In genomic region chr9:136528716-136529341, GRCh38 we compare ENCODE assay signal across 21 cellular contexts. TPM values are rescaled to one million over a fixed set of nuclear protein-coding genes. Genes with fewer than 3 reads are reported as not detected.
DNase-seq lines count a peak whose midpoint lies in the region; ATAC-seq, FAIRE-seq and TF ChIP-seq lines count a peak whose summit lies in the region.
"Had no signal": no experiment of that assay in that cellular context is flagged by ENCODE, and none has a peak within 500 bp of the region (broad histone marks: within the 10 kb centered on the region; RNA-seq: fewer than 3 reads in every experiment).

No MANE protein-coding gene starts in this region.

- TF ChIP-seq POLR2A in endothelial cell of umbilical vein (IDR thresholded peaks at IDR 0.05; ENCODE audit: low read depth, low read length) (no peak), gastrocnemius medialis (IDR thresholded peaks at IDR 0.05) (no peak), testis (IDR thresholded peaks at IDR 0.05) (no peak)

- dilution Hi-C loops in endothelial cell of umbilical vein (cut with MboI; ENCODE audit: extremely low pct_ligation_motif_present, low sequenced_read_pairs): no loop called here

- POLR2A ChIA-PET in endothelial cell of umbilical vein (lab: Charles Lee): interaction anchor here (1.2 to 2.0 kb wide), 2 partner anchors 11 to 95 kb away, joined by 3 to 15 read pairs; no protein-coding TSS in a partner anchor

- no peak overlapping the region for H3K9ac ChIP-seq in endothelial cell of umbilical vein (replicated peaks; ENCODE audit: extremely low read depth, insufficient read depth, low read length)
- H3K9ac ChIP-seq: parathyroid adenoma had no signal

- FAIRE-seq in endothelial cell of umbilical vein (lab: Jason Lieb, UNC): no peak
- FAIRE-seq: keratinocyte had no signal

- no peak for ATAC-seq in gastrocnemius medialis
- ATAC-seq in GM21528 (IDR thresholded peaks at IDR 0.05; ENCODE audit: low FRiP score, unreplicated experiment): no peak
- ATAC-seq: mucosa of descending colon had no signal

- H2AFZ ChIP-seq in endothelial cell of umbilical vein (ENCODE audit: low read depth, low read length): no peak overlapping the region
- H2AFZ ChIP-seq: parathyroid adenoma had no signal

- WGBS in testis, 2 donors: 93 to 94% methylated on average over 3 to 12 of the region's 12 CpGs

- peak overlapping the region; percentile 41; the same call in 1 of the 2 replicates for H3K27ac ChIP-seq in C4-2B
- 0 out of 2 replicates have a peak overlapping the region, but pooled peaks have one; percentile 9 for H3K27ac ChIP-seq in HL-60 (replicated peaks)
- peak overlapping the region; percentile 89 for H3K27ac ChIP-seq in endothelial cell of umbilical vein (ENCODE audit: insufficient read depth, low read depth, low read length)
- peak overlapping the region in 3 of 4 donors; percentile 37 to 52 (median 46) for H3K27ac ChIP-seq in gastrocnemius medialis
- H3K27ac ChIP-seq in testis: no peak overlapping the region
- H3K27ac ChIP-seq: epithelial cell of prostate, parathyroid adenoma had no signal

- DNase-seq in HL-60 (ENCODE audit: low read depth in 1 of 2, low spot score in 1 of 2) (no peak), endothelial cell of umbilical vein (ENCODE audit: low read depth, low spot score) (no peak), gastrocnemius medialis (no peak), testis (no peak)
- DNase-seq in stimulated activated naive CD4-positive, alpha-beta T cell treated with Interleukin-2 at 50 U/mL for 16 hours (lab: John Stamatoyannopoulos, UW): no peak
- DNase-seq: activated CD4-positive, alpha-beta T cell treated with anti-CD3 and anti-CD28 coated beads for 48 hours; amniotic stem cell; cerebellar nuclear complex; DMS79 treated with DMSO at 0.1 percent for 48 hours; head of caudate nucleus; NCI-H1417 treated with DMSO at 0.1 percent for 48 hours; NCI-H446; stimulated activated naive CD8-positive, alpha-beta T cell treated with anti-CD3 and anti-CD28 coated beads, Interleukin-15, amount 100 ng/mL, for 72 hours; T-helper 9 cell had no signal

- intact Hi-C loops in endothelial cell of umbilical vein (cut with micrococcal nuclease): no loop called here
- intact Hi-C loops in gastrocnemius medialis (cut with DNase I; ENCODE audit: low total_unique reads): loop anchor here (5.0 to 10.0 kb wide), 2 partner anchors 42 to 106 kb away; no protein-coding TSS in a partner anchor
- intact Hi-C loops in testis (cut with DNase I; ENCODE audit: low total_unique reads): no loop called here

- H3K27me3 ChIP-seq in HL-60 (ENCODE audit: insufficient read depth, poor library complexity, severe bottlenecking) (no peaks in the 10 kb centered on the region), endothelial cell of umbilical vein (ENCODE audit: control insufficient read depth in 2 of 2, insufficient read depth in 2 of 2, low read length in 2 of 2) (no peaks in the 10 kb centered on the region), gastrocnemius medialis (no peaks in the 10 kb centered on the region), testis (no peaks in the 10 kb centered on the region)
- H3K27me3 ChIP-seq: SJCRH30 had no signal

- H3K79me2 ChIP-seq in endothelial cell of umbilical vein (ENCODE audit: control insufficient read depth, insufficient read depth, low read length): peaks cover 97% of the 10 kb centered on the region

- BruUV-seq in endothelial cell of umbilical vein (replicated peaks; lab: Mats Ljungman, UMichigan): no TSS peak

- TF ChIP-seq CTCF in C4-2B (conservative IDR thresholded peaks at IDR 0.05) (no peak), HL-60 (IDR thresholded peaks at IDR 0.05; ENCODE audit: insufficient read depth, low read length) (no peak), endothelial cell of umbilical vein (IDR thresholded peaks at IDR 0.05; ENCODE audit: extremely low read depth in 1 of 2, insufficient read depth in 1 of 2, low read depth in 1 of 2, low read length in 2 of 2) (no peak), gastrocnemius medialis (IDR thresholded peaks at IDR 0.05 in 4 of 5, conservative IDR thresholded peaks at IDR 0.05 in 1 of 5) (no peak), testis (IDR thresholded peaks at IDR 0.05) (no peak)

- H3K4me2 ChIP-seq in endothelial cell of umbilical vein (ENCODE audit: insufficient read depth, low read length): no peak overlapping the region

- CTCF ChIA-PET in endothelial cell of umbilical vein (lab: Charles Lee): interaction anchor here (1.1 to 2.3 kb wide), 5 partner anchors 10 to 96 kb away, joined by 3 to 21 read pairs (median 11); no protein-coding TSS in a partner anchor

- peaks cover 51% of the 10 kb centered on the region for H3K4me1 ChIP-seq in endothelial cell of umbilical vein (ENCODE audit: control insufficient read depth, extremely low read depth, insufficient read depth, low read length)
- H3K4me1 ChIP-seq in gastrocnemius medialis: peaks cover 51 to 61% of the 10 kb centered on the region in 2 donors
- H3K4me1 ChIP-seq in testis: peaks cover 4% of the 10 kb centered on the region
- H3K4me1 ChIP-seq: parathyroid adenoma had no signal

- H3K9me3 ChIP-seq in endothelial cell of umbilical vein (replicated peaks; ENCODE audit: control insufficient read depth, insufficient read depth, low read length) (no peaks in the 10 kb centered on the region), gastrocnemius medialis (no peaks in the 10 kb centered on the region), testis (no peaks in the 10 kb centered on the region)
- H3K9me3 ChIP-seq: mucosa of descending colon, SJCRH30 had no signal

- no peak overlapping the region for H3K4me3 ChIP-seq in HL-60 (replicated peaks; ENCODE audit: insufficient read depth, low read length)
- H3K4me3 ChIP-seq in endothelial cell of umbilical vein (replicated peaks in 1 of 3; ENCODE audit: insufficient read depth in 1 of 3, low read depth in 1 of 3, low read length in 3 of 3): no peak overlapping the region
- H3K4me3 ChIP-seq in gastrocnemius medialis: no peak overlapping the region
- H3K4me3 ChIP-seq in testis: no peak overlapping the region
- H3K4me3 ChIP-seq: mucosa of descending colon, SJCRH30 had no signal

- in situ Hi-C loops in gastrocnemius medialis (cut with MboI; ENCODE audit: low sequenced_read_pairs in 4 of 4): no loop called here

- no peaks in the 10 kb centered on the region for H4K20me1 ChIP-seq in endothelial cell of umbilical vein (replicated peaks; ENCODE audit: control insufficient read depth, extremely low read depth, insufficient read depth, low read length)

- H3K9me1 ChIP-seq in endothelial cell of umbilical vein (replicated peaks; ENCODE audit: control insufficient read depth, extremely low read depth, insufficient read depth, low read length): no peaks in the 10 kb centered on the region

- H3K36me3 ChIP-seq in endothelial cell of umbilical vein (ENCODE audit: control insufficient read depth in 2 of 2, extremely low read depth in 1 of 2, insufficient read depth in 2 of 2, low read length in 2 of 2): peaks cover 9 to 13% of the 10 kb centered on the region in 2 experiments
- no peaks in the 10 kb centered on the region for H3K36me3 ChIP-seq in gastrocnemius medialis
- no peaks in the 10 kb centered on the region for H3K36me3 ChIP-seq in testis (ENCODE audit: low read depth, missing control alignments)
- H3K36me3 ChIP-seq: SJCRH30 had no signal

TF ChIP-seq in endothelial cell of umbilical vein, 7 proteins besides CTCF, POLR2A, EP300 and RAD21:
- no peak for TF ChIP-seq POLR2AphosphoS5 (IDR thresholded peaks at IDR 0.05; ENCODE audit: insufficient read depth, low read depth, low read length)
- TF ChIP-seq MAX (IDR thresholded peaks at IDR 0.05; ENCODE audit: insufficient read depth, insufficient read length): no peak
- TF ChIP-seq GATA2 (IDR thresholded peaks at IDR 0.05; ENCODE audit: insufficient read depth, insufficient read length, low read depth, low read length): no peak
- no peak for TF ChIP-seq FOS (IDR thresholded peaks at IDR 0.05; ENCODE audit: borderline replicate concordance, insufficient read depth, low read length)
- TF ChIP-seq EZH2 (IDR thresholded peaks at IDR 0.05; ENCODE audit: borderline replicate concordance, low read depth, low read length, severe bottlenecking): no peak

RNA-seq across cellular contexts. Expression of gene NOTCH1, which starts 17.0 kb away (rescaled TPM):
- total RNA-seq in endothelial cell of umbilical vein (153 and 161 TPM in 2 replicates), gastrocnemius medialis (10 to 100 TPM in 1 of 4 donors, 1 to 10 TPM in 3; 6.3 to 15.4 (median 8.2) TPM), testis (10 to 100 TPM; 32.4 to 34.1 TPM)
- polyA plus RNA-seq in endothelial cell of umbilical vein (27.0 and 31.7 TPM in 2 replicates), testis (ENCODE audit: insufficient read depth, low read depth, low replicate concordance) (7.2 TPM)
- polyA plus RNA-seq in endothelial cell of umbilical vein (2011; cell fraction: cytosol; rRNA removed): 22.4 and 26.2 TPM in 2 replicates
- 75.3 and 84.8 TPM in 2 replicates for polyA plus RNA-seq in endothelial cell of umbilical vein (2011; cell fraction: nucleus; rRNA removed)
- polyA plus RNA-seq in endothelial cell of umbilical vein (2012): 33.7 and 50.3 TPM in 2 replicates
- 52.5 and 73.2 TPM in 2 replicates for polyA minus RNA-seq in endothelial cell of umbilical vein
- 13.9 TPM for polyA minus RNA-seq in endothelial cell of umbilical vein (2011; cell fraction: cytosol; rRNA and poly(A)+ RNA removed)
- 49.7 and 95.4 TPM in 2 replicates for polyA minus RNA-seq in endothelial cell of umbilical vein (2011; cell fraction: nucleus; rRNA and poly(A)+ RNA removed)

RNA-seq across cellular contexts. Expression of gene SEC16A, which starts 46.0 kb away (rescaled TPM):
- 76.7 and 80.6 TPM in 2 replicates for total RNA-seq in endothelial cell of umbilical vein
- polyA plus RNA-seq in endothelial cell of umbilical vein: 33.5 and 34.5 TPM in 2 replicates
- 38.4 and 38.9 TPM in 2 replicates for polyA plus RNA-seq in endothelial cell of umbilical vein (2011; cell fraction: cytosol; rRNA removed)
- polyA plus RNA-seq in endothelial cell of umbilical vein (2011; cell fraction: nucleus; rRNA removed): 116 and 118 TPM in 2 replicates
- 61.7 and 62.2 TPM in 2 replicates for polyA plus RNA-seq in endothelial cell of umbilical vein (2012)
- 41.8 and 45.2 TPM in 2 replicates for polyA minus RNA-seq in endothelial cell of umbilical vein
- polyA minus RNA-seq in endothelial cell of umbilical vein (2011; cell fraction: cytosol; rRNA and poly(A)+ RNA removed): 46.3 TPM
- 40.9 and 44.0 TPM in 2 replicates for polyA minus RNA-seq in endothelial cell of umbilical vein (2011; cell fraction: nucleus; rRNA and poly(A)+ RNA removed)
- 10 to 100 TPM; 23.9 to 50.4 (median 46.6) TPM for total RNA-seq in gastrocnemius medialis
- total RNA-seq in testis: 100 to 1,000 TPM in 1 of 2 donors, 10 to 100 TPM in 1; 90.4 to 103 TPM
- 67.8 TPM for polyA plus RNA-seq in testis (ENCODE audit: insufficient read depth, low read depth, low replicate concordance)

Comparison
In these comparisons a context has a peak if more than half of its experiments do, and no peak if none do; other contexts are left out.
1. H3K27ac ChIP-seq: peak in C4-2B (single experiment), HL-60 (single experiment), endothelial cell of umbilical vein (single experiment) and gastrocnemius medialis (3 of 4); none in testis (0 of 2).